Comparison of ENCODE assay signal across 26 cellular contexts in the genomic region with DNA sequence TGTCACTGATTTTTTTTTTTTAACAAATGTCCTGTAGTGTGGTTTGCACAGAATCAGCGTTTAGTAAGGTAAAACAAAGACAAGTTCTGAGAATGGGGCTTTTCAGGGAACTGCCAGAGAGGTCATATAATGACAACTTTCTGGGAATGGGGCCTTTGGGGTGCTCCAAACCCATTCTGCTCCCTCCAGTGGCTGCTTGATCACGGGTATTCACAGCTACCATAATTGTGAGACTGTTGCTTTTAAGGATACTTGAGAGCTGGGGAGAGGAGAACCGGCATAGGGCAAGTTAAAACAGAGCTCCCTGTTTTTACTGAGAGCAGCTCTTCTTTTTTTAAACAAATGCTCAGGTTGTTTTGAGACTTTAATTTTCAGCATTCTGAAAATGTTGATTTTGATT. TPM values are rescaled to one million over a fixed set of nuclear protein-coding genes. Genes with fewer than 3 reads are reported as not detected.
"Had no signal": no experiment of that assay in that cellular context is flagged by ENCODE, and none has a peak within 500 bp of the region (broad histone marks: within the 10 kb centered on the region; RNA-seq: fewer than 3 reads in every experiment).

No MANE protein-coding gene starts in this region.

- H3K4me3 Mint-ChIP-seq: activated B cell treated with CpG ODN at 0.5 μM for 24 hours; activated CD4-positive, alpha-beta T cell treated with anti-CD3 and anti-CD28 coated beads, Interleukin-2, amount 10 ng/mL, durations not matched to agents 24 days and 14 days; activated CD8-positive, alpha-beta memory T cell treated with anti-CD3 and anti-CD28 coated beads, Interleukin-2, amount 10 ng/mL, durations not matched to agents 7 days and 5 days; activated naive CD8-positive, alpha-beta T cell treated with anti-CD3 and anti-CD28 coated beads, Interleukin-2, amount 50 U/mL, for 24 hours; activated T-cell treated with anti-CD3 and anti-CD28 coated beads, Interleukin-2, amount 50 U/mL, for 24 hours; central memory CD8-positive, alpha-beta T cell; T-helper 1 cell treated with Interleukin-12 subunit alpha and Interleukin-12 subunit beta and Interleukin-4 antibody, amounts not matched to agents 30 μg/mL and 1 μg/mL, for 36 hours had no signal

- H3K27me3 Mint-ChIP-seq: activated B cell treated with CpG ODN at 0.5 μM for 24 hours; activated T-cell treated with anti-CD3 and anti-CD28 coated beads, Interleukin-2, amount 50 U/mL, for 24 hours had no signal

- H3K27ac Mint-ChIP-seq: activated B cell treated with CpG ODN at 0.5 μM for 24 hours; activated CD4-positive, alpha-beta T cell treated with anti-CD3 and anti-CD28 coated beads, Interleukin-2, amount 10 ng/mL, durations not matched to agents 24 days and 14 days; activated CD8-positive, alpha-beta memory T cell treated with anti-CD3 and anti-CD28 coated beads, Interleukin-2, amount 10 ng/mL, durations not matched to agents 7 days and 5 days; activated naive CD4-positive, alpha-beta T cell treated with anti-CD3 and anti-CD28 coated beads, Interleukin-2, amount 50 U/mL, for 72 hours; activated naive CD8-positive, alpha-beta T cell treated with anti-CD3 and anti-CD28 coated beads, Interleukin-2, amount 50 U/mL, for 24 hours; activated T-cell treated with anti-CD3 and anti-CD28 coated beads, Interleukin-2, amount 50 U/mL, for 24 hours; T-helper 1 cell treated with Interleukin-12 subunit alpha and Interleukin-12 subunit beta and Interleukin-4 antibody, amounts not matched to agents 30 μg/mL and 1 μg/mL, for 36 hours had no signal

- H3K4me2 ChIP-seq: SK-N-SH had no signal

- H3K27me3 ChIP-seq: ascending aorta, body of pancreas had no signal

- DNase-seq: activated B cell treated with CpG ODN at 0.5 μM for 24 hours; activated CD4-positive, alpha-beta T cell treated with anti-CD3 and anti-CD28 coated beads for 1 hour; activated CD4-positive, alpha-beta T cell treated with anti-CD3 and anti-CD28 coated beads, Interleukin-2, amount 10 ng/mL, durations not matched to agents 24 days and 14 days; activated CD4-positive, alpha-beta T cell treated with anti-CD3 and anti-CD28 coated beads, Interleukin-2, amount 50 U/mL, for 48 hours; activated CD8-positive, alpha-beta memory T cell treated with anti-CD3 and anti-CD28 coated beads, Interleukin-2, amount 10 ng/mL, durations not matched to agents 7 days and 5 days; activated effector memory CD4-positive, alpha-beta T cell treated with anti-CD3 and anti-CD28 coated beads, Interleukin-2, amount 50 U/mL, for 16 hours; activated naive CD4-positive, alpha-beta T cell treated with Interleukin-2 at 50 U/mL for 16 hours; activated naive CD8-positive, alpha-beta T cell treated with anti-CD3 and anti-CD28 coated beads, Interleukin-2, amount 50 U/mL, for 24 hours; activated T-cell treated with anti-CD3 and anti-CD28 coated beads, Interleukin-2, amount 50 U/mL, for 24 hours; amniotic stem cell; body of pancreas; NCI-H1105 treated with DMSO at 0.1 percent for 48 hours; NCI-H1436 treated with DMSO at 0.1 percent for 48 hours; NCI-H187 treated with DMSO at 0.1 percent for 48 hours; NCI-H2081 treated with DMSO at 0.1 percent for 48 hours; NCI-H446; NCI-H524; NCI-H748 treated with DMSO at 0.1 percent for 48 hours; SIG-M5; SK-N-SH; SW 1271 had no signal

- ATAC-seq: activated CD8-positive, alpha-beta memory T cell treated with anti-CD3 and anti-CD28 coated beads, Interleukin-2, amount 10 ng/mL, durations not matched to agents 7 days and 5 days; activated naive CD4-positive, alpha-beta T cell treated with anti-CD3 and anti-CD28 coated beads, Interleukin-2, amount 50 U/mL, for 72 hours; activated naive CD8-positive, alpha-beta T cell treated with anti-CD3 and anti-CD28 coated beads, Interleukin-2, amount 50 U/mL, for 24 hours; body of pancreas had no signal

- H3K4me1 ChIP-seq: ascending aorta, body of pancreas had no signal

- H3K4me1 Mint-ChIP-seq: activated B cell treated with CpG ODN at 0.5 μM for 24 hours; activated CD4-positive, alpha-beta T cell treated with anti-CD3 and anti-CD28 coated beads, Interleukin-2, amount 10 ng/mL, durations not matched to agents 24 days and 14 days; activated CD8-positive, alpha-beta memory T cell treated with anti-CD3 and anti-CD28 coated beads, Interleukin-2, amount 10 ng/mL, durations not matched to agents 7 days and 5 days; activated naive CD8-positive, alpha-beta T cell treated with anti-CD3 and anti-CD28 coated beads, Interleukin-2, amount 50 U/mL, for 24 hours; central memory CD8-positive, alpha-beta T cell had no signal

- H3K36me3 ChIP-seq: ascending aorta had no signal

- H3K27ac ChIP-seq: ascending aorta, body of pancreas had no signal

- H3K4me3 ChIP-seq: ascending aorta, body of pancreas had no signal

- H3K9me3 ChIP-seq: body of pancreas, SK-N-SH had no signal

- H3K9me2 ChIP-seq: SK-N-SH had no signal

- H3K9ac ChIP-seq: SK-N-SH had no signal

RNA-seq across cellular contexts. Expression of a gene that starts 48.2 kb away (rescaled TPM):
- total RNA-seq: ascending aorta, OCI-LY7 had no signal
